ENCODE assay signal across 10 cellular contexts in genomic region chr2:237257471-237257951, GRCh38.
DNase-seq lines count a peak whose midpoint lies in the region; ATAC-seq and TF ChIP-seq lines count a peak whose summit lies in the region.
"Had no signal": no experiment of that assay in that cellular context is flagged by ENCODE, and none has a peak within 500 bp of the region (broad histone marks: within the 10 kb centered on the region; RNA-seq: fewer than 3 reads in every experiment).

No MANE protein-coding gene starts in this region.

- H3K4me3 ChIP-seq in Panc1 (ENCODE audit: low read depth in 2 of 2, low read length in 2 of 2) (no peak overlapping the region), esophagus muscularis mucosa (no peak overlapping the region), aorta (ENCODE audit: low read length in 2 of 2) (no peak overlapping the region), body of pancreas (no peak overlapping the region)

- DNase-seq in Panc1 (ENCODE audit: low read depth, low spot score) = no peak
- no peak for DNase-seq in esophagus muscularis mucosa (ENCODE audit: extremely low spot score)
- DNase-seq in aorta = peak in 1 of 2 donors; percentile 73
- DNase-seq in DMS53 treated with DMSO at 0.1 percent for 48 hours (lab: John Stamatoyannopoulos, UW; ENCODE audit: unreplicated experiment) = no peak
- DNase-seq in body of pancreas = no peak
- DNase-seq: activated CD4-positive, alpha-beta T cell treated with anti-CD3 and anti-CD28 coated beads for 48 hours; activated gamma-delta T cell; DMS53 had no signal

- TF ChIP-seq CTCF in Panc1 (IDR thresholded peaks at IDR 0.05) (no peak), esophagus muscularis mucosa (IDR thresholded peaks at IDR 0.05) (no peak), nephron (IDR thresholded peaks at IDR 0.05; ENCODE audit: unreplicated experiment in 3 of 3) (no peak), body of pancreas (IDR thresholded peaks at IDR 0.05) (no peak)

- BruUV-seq in Panc1 (replicated peaks; lab: Mats Ljungman, UMichigan) = no TSS peak

- peaks cover 6% of the 10 kb centered on the region for H3K27me3 Mint-ChIP-seq in nephron (ENCODE audit: low read depth)

- peaks cover 37% of the 10 kb centered on the region for H3K4me1 Mint-ChIP-seq in nephron

- in situ Hi-C loops in Panc1 (cut with HindIII; ENCODE audit: low pct_unique_long_range_greater_than_20kb, low sequenced_read_pairs) = no loop called here

- H3K9me3 ChIP-seq in Panc1 (ENCODE audit: control insufficient read depth, insufficient read depth, low read depth, low read length) (no peaks in the 10 kb centered on the region), esophagus muscularis mucosa (no peaks in the 10 kb centered on the region), aorta (ENCODE audit: control insufficient read depth, low read length) (no peaks in the 10 kb centered on the region), body of pancreas (no peaks in the 10 kb centered on the region)

- WGBS in esophagus muscularis mucosa = 46% methylated on average over 10 of the region's 10 CpGs
- 56 to 62% methylated on average over 10 of the region's 10 CpGs for WGBS in aorta, 2 donors
- 58 to 64% methylated on average over 10 of the region's 10 CpGs for WGBS in body of pancreas, 2 donors

- no peak for ATAC-seq in Panc1
- ATAC-seq in aorta (ENCODE audit: low FRiP score) = peak; percentile 76
- ATAC-seq in body of pancreas = no peak
- ATAC-seq in HG02885 (IDR thresholded peaks at IDR 0.05; ENCODE audit: poor library complexity, unreplicated experiment) = no peak

- H3K9me3 Mint-ChIP-seq in nephron = no peaks in the 10 kb centered on the region

- no peaks in the 10 kb centered on the region for H3K36me3 ChIP-seq in Panc1 (ENCODE audit: control insufficient read depth, insufficient read depth, low read length)
- H3K36me3 ChIP-seq in esophagus muscularis mucosa = no peaks in the 10 kb centered on the region
- H3K36me3 ChIP-seq in aorta (ENCODE audit: control insufficient read depth in 1 of 2, insufficient read depth in 2 of 2, low read length in 1 of 2) = no peaks in the 10 kb centered on the region
- no peaks in the 10 kb centered on the region for H3K36me3 ChIP-seq in body of pancreas (replicated peaks in 1 of 2; ENCODE audit: insufficient read depth in 1 of 2, low read depth in 2 of 2)

- no peaks in the 10 kb centered on the region for H3K36me3 Mint-ChIP-seq in nephron (ENCODE audit: low read depth)

- no peak for TF ChIP-seq EP300 in esophagus muscularis mucosa (IDR thresholded peaks at IDR 0.05)

- TF ChIP-seq POLR2A in esophagus muscularis mucosa (IDR thresholded peaks at IDR 0.05; ENCODE audit: low read depth) (no peak), body of pancreas (IDR thresholded peaks at IDR 0.05) (no peak)

- peak overlapping the region; percentile 48; the same call in 1 of the 2 replicates for H3K27ac ChIP-seq in Panc1 (ENCODE audit: low read length)
- peak overlapping the region; percentile 63 to 69 (median 67) for H3K27ac ChIP-seq in esophagus muscularis mucosa (replicated peaks in 1 of 4)
- peak overlapping the region in 1 of 2 donors; percentile 33 for H3K27ac ChIP-seq in aorta (ENCODE audit: low read depth in 1 of 2, low read length in 2 of 2)
- H3K27ac ChIP-seq in body of pancreas = no peak overlapping the region

- no peaks in the 10 kb centered on the region; the same call in 1 of the 2 replicates for H3K4me1 ChIP-seq in Panc1 (ENCODE audit: control insufficient read depth, insufficient read depth, low read length)
- H3K4me1 ChIP-seq in esophagus muscularis mucosa = peaks cover 4 to 69% (median 58%) of the 10 kb centered on the region in 4 donors
- H3K4me1 ChIP-seq in aorta (ENCODE audit: control insufficient read depth in 1 of 2, insufficient read depth in 2 of 2, low read length in 2 of 2) = peaks cover 0 to 4% of the 10 kb centered on the region in 2 donors
- H3K4me1 ChIP-seq in body of pancreas = no peaks in the 10 kb centered on the region

- intact Hi-C loops in Panc1 (cut with micrococcal nuclease; ENCODE audit: unreplicated experiment) (no loop called here), esophagus muscularis mucosa (cut with DNase I) (no loop called here), aorta (cut with DNase I) (loop anchor here in 1 of 2 donors (5.0 kb wide), 1 partner anchor 130 kb away; no protein-coding TSS in a partner anchor), body of pancreas (cut with DNase I) (no loop called here)

- H3K27ac Mint-ChIP-seq in nephron = peak overlapping the region; percentile 74 to 91 (median 85)

- CTCF ChIA-PET in Panc1 (lab: Charles Lee) = interaction anchor here (0.5 kb wide), 1 partner anchor 152 kb away, joined by 8 read pairs; no protein-coding TSS in a partner anchor

- POLR2A ChIA-PET in Panc1 (lab: Charles Lee) = no interaction called here

- no peak overlapping the region for H3K4me3 Mint-ChIP-seq in nephron

- H3K27me3 ChIP-seq in Panc1 (ENCODE audit: control insufficient read depth, insufficient read depth, low read length) (no peaks in the 10 kb centered on the region), esophagus muscularis mucosa (no peaks in the 10 kb centered on the region), aorta (ENCODE audit: control insufficient read depth in 1 of 2, insufficient read depth in 2 of 2, low read length in 1 of 2) (no peaks in the 10 kb centered on the region), body of pancreas (no peaks in the 10 kb centered on the region)

Comparison
In these comparisons a context has a peak if more than half of its experiments do, and no peak if none do; other contexts are left out.
1. H3K27ac ChIP-seq: peak in Panc1 (single experiment) and esophagus muscularis mucosa (4 of 4); none in body of pancreas (0 of 4).